ENCODE assay signal across 21 cellular contexts in genomic region chr1:64171226-64171625, GRCh38. TPM values are rescaled to one million over a fixed set of nuclear protein-coding genes. Genes with fewer than 3 reads are reported as not detected.
A peak's percentile ranks its signal among the peaks of the same experiment; 100 is the strongest.
DNase-seq lines count a peak whose midpoint lies in the region; ATAC-seq and TF ChIP-seq lines count a peak whose summit lies in the region.
"Not testable (repeated sequence)": the region's sequence is repeated elsewhere in the genome, so short reads cannot be mapped to it uniquely, and the experiment has no call there.
"Had no signal": no experiment of that assay in that cellular context is flagged by ENCODE, and none has a peak within 500 bp of the region (broad histone marks: within the 10 kb centered on the region; RNA-seq: fewer than 3 reads in every experiment).

No MANE protein-coding gene starts in this region.

- ATAC-seq in GM21717 (IDR thresholded peaks at IDR 0.05; ENCODE audit: unreplicated experiment), result peak; percentile 12
- peak in 1 of 2 donors; percentile 8 for ATAC-seq in activated T-cell treated with anti-CD3 and anti-CD28 coated beads, Interleukin-2, amount 50 U/mL, for 72 hours (replicated peaks in 1 of 2)

- not testable (repeated sequence) for H4K5ac ChIP-seq in mesendoderm (ENCODE audit: low read length)

- POLR2A ChIA-PET in PC-9 (lab: Charles Lee; ENCODE audit: unreplicated experiment), result interaction anchor here (0.6 kb wide), 1 partner anchor 269 kb away, joined by 3 read pairs; no protein-coding TSS in a partner anchor

- peak overlapping the region; percentile 11 for H2BK5ac ChIP-seq in mesendoderm (ENCODE audit: low read length)

- H3K4me3 ChIP-seq in HL-60 (replicated peaks; ENCODE audit: insufficient read depth, low read length); mesendoderm (ENCODE audit: low read length): not testable (repeated sequence)
- peak overlapping the region; percentile 22; the same call in 1 of the 2 replicates for H3K4me3 ChIP-seq in PC-9

- not testable (repeated sequence) for H3K27me3 ChIP-seq in HL-60 (ENCODE audit: insufficient read depth, poor library complexity, severe bottlenecking); PC-9 (ENCODE audit: insufficient read depth, low read depth); mesendoderm (ENCODE audit: insufficient read depth, low read length, poor library complexity)

- not testable (repeated sequence) for H3K9ac ChIP-seq in mesendoderm (ENCODE audit: low read length)

- H3K79me2 ChIP-seq in PC-9 (ENCODE audit: low read depth); mesendoderm (ENCODE audit: control insufficient read depth, insufficient read depth, low read length): not testable (repeated sequence)

- H2AK5ac ChIP-seq in mesendoderm (ENCODE audit: low read length), result not testable (repeated sequence)

- peak overlapping the region; percentile 78 for H3K18ac ChIP-seq in mesendoderm (ENCODE audit: low read length)

- not testable (repeated sequence) for H3K23ac ChIP-seq in mesendoderm (ENCODE audit: low read length)

- not testable (repeated sequence) for H2BK15ac ChIP-seq in mesendoderm (replicated peaks; ENCODE audit: low read depth)

- peaks cover 11% of the 10 kb centered on the region for H3K36me3 ChIP-seq in PC-9 (ENCODE audit: low read depth)
- not testable (repeated sequence) for H3K36me3 ChIP-seq in mesendoderm (ENCODE audit: control insufficient read depth, insufficient read depth, low read length)

- intact Hi-C loops in PC-9 (cut with micrococcal nuclease; ENCODE audit: unreplicated experiment), result loop anchor here (1.0 kb wide), 1 partner anchor 251 kb away; no protein-coding TSS in a partner anchor

- not testable (repeated sequence) for TF ChIP-seq CTCF in C4-2B (conservative IDR thresholded peaks at IDR 0.05); HL-60 (IDR thresholded peaks at IDR 0.05; ENCODE audit: insufficient read depth, low read length); PC-9 (conservative IDR thresholded peaks at IDR 0.05); chondrocyte (IDR thresholded peaks at IDR 0.05); type B pancreatic cell (conservative IDR thresholded peaks at IDR 0.05)

- H3K4me1 ChIP-seq in PC-9 (replicated peaks; ENCODE audit: insufficient read depth), result peaks cover 47% of the 10 kb centered on the region
- peaks cover 12% of the 10 kb centered on the region for H3K4me1 ChIP-seq in mesendoderm (ENCODE audit: control insufficient read depth, low read depth, low read length)

- H3K4me1 Mint-ChIP-seq in activated T-cell treated with anti-CD3 and anti-CD28 coated beads, Interleukin-2, amount 50 U/mL, for 72 hours (ENCODE audit: low read depth), result peaks cover 24% of the 10 kb centered on the region
- peaks cover 48% of the 10 kb centered on the region for H3K4me1 Mint-ChIP-seq in chondrocyte (ENCODE audit: low read depth)
- peaks cover 33% of the 10 kb centered on the region for H3K4me1 Mint-ChIP-seq in type B pancreatic cell (ENCODE audit: unreplicated experiment)

- H3K4me3 Mint-ChIP-seq in activated T-cell treated with anti-CD3 and anti-CD28 coated beads, Interleukin-2, amount 50 U/mL, for 72 hours, result peak overlapping the region; percentile 6 to 67
- not testable (repeated sequence) for H3K4me3 Mint-ChIP-seq in chondrocyte (ENCODE audit: unreplicated experiment); type B pancreatic cell

- H4K20me1 ChIP-seq in PC-9 (ENCODE audit: insufficient read depth), result not testable (repeated sequence)

- not testable (repeated sequence) for H2AFZ ChIP-seq in PC-9

- CTCF ChIA-PET in PC-9 (lab: Charles Lee), result not testable (repeated sequence)

- H3K79me1 ChIP-seq in mesendoderm (ENCODE audit: low read length), result not testable (repeated sequence)

- not testable (repeated sequence) for DNase-seq in HL-60 (ENCODE audit: low read depth in 1 of 2, low spot score in 1 of 2); activated T-cell treated with anti-CD3 and anti-CD28 coated beads, Interleukin-2, amount 50 U/mL, for 72 hours; chondrocyte (ENCODE audit: low spot score); mesendoderm; type B pancreatic cell (ENCODE audit: extremely low spot score, unreplicated experiment)
- DNase-seq in PC-9, result peak in 1 of 2 experiments; percentile 39

- WGBS in mesendoderm (ENCODE audit: extremely low coverage, insufficient coverage, low lambda C conversion rate), result no CpG with 5 or more reads among the region's 3 CpGs

- H3K9me3 ChIP-seq in PC-9 (ENCODE audit: insufficient read depth, low read depth), result not testable (repeated sequence)

- H3K56ac ChIP-seq in mesendoderm (ENCODE audit: low read length), result peak overlapping the region; percentile 29

- not testable (repeated sequence) for H3K27ac Mint-ChIP-seq in activated T-cell treated with anti-CD3 and anti-CD28 coated beads, Interleukin-2, amount 50 U/mL, for 72 hours
- peak overlapping the region; percentile 83 for H3K27ac Mint-ChIP-seq in chondrocyte (ENCODE audit: unreplicated experiment)
- H3K27ac Mint-ChIP-seq in type B pancreatic cell, result peak overlapping the region; percentile 48

- peak overlapping the region; percentile 75; the same call in 1 of the 2 replicates for H3K27ac ChIP-seq in C4-2B
- 0 out of 2 replicates have a peak overlapping the region, but pooled peaks have one; percentile 8 for H3K27ac ChIP-seq in HL-60 (replicated peaks)
- H3K27ac ChIP-seq in PC-9, result peak overlapping the region; percentile 97
- peak overlapping the region; percentile 51 for H3K27ac ChIP-seq in mesendoderm (ENCODE audit: low read depth, low read length)

- H3K27me3 Mint-ChIP-seq in activated T-cell treated with anti-CD3 and anti-CD28 coated beads, Interleukin-2, amount 50 U/mL, for 72 hours (ENCODE audit: low read depth), result peaks cover 67% of the 10 kb centered on the region
- H3K27me3 Mint-ChIP-seq in chondrocyte (ENCODE audit: low read depth); type B pancreatic cell: not testable (repeated sequence)

- BruUV-seq in PC-9 (replicated peaks; lab: Mats Ljungman, UMichigan), result not testable (repeated sequence)

- H3K36me3 Mint-ChIP-seq in activated T-cell treated with anti-CD3 and anti-CD28 coated beads, Interleukin-2, amount 50 U/mL, for 72 hours (ENCODE audit: insufficient read depth in 2 of 2), result not testable (repeated sequence)
- peaks cover 49% of the 10 kb centered on the region for H3K36me3 Mint-ChIP-seq in chondrocyte (ENCODE audit: low read depth)
- H3K36me3 Mint-ChIP-seq in type B pancreatic cell, result peaks cover 44% of the 10 kb centered on the region

- H3K4ac ChIP-seq in mesendoderm (ENCODE audit: low read depth, low read length), result peak overlapping the region; percentile 78

- not testable (repeated sequence) for H2BK120ac ChIP-seq in mesendoderm (ENCODE audit: low read depth, low read length)

- H3K9me3 Mint-ChIP-seq in activated T-cell treated with anti-CD3 and anti-CD28 coated beads, Interleukin-2, amount 50 U/mL, for 72 hours; chondrocyte (ENCODE audit: low read depth): not testable (repeated sequence)
- H3K9me3 Mint-ChIP-seq in type B pancreatic cell, result peaks cover 11% of the 10 kb centered on the region

- peaks cover 34% of the 10 kb centered on the region for H3F3A ChIP-seq in PC-9 (ENCODE audit: insufficient read depth, low read depth)

- H4K8ac ChIP-seq in mesendoderm (ENCODE audit: low read depth, low read length), result not testable (repeated sequence)

- H3K9me2 ChIP-seq in PC-9 (ENCODE audit: insufficient read depth), result not testable (repeated sequence)

- H3K4me2 ChIP-seq in PC-9, result peak overlapping the region; percentile 79
- not testable (repeated sequence) for H3K4me2 ChIP-seq in mesendoderm (ENCODE audit: low read length)

RNA-seq across cellular contexts. Expression of gene UBE2U, which starts 32.2 kb away (rescaled TPM):
- total RNA-seq in PC-9 (2021) (not detected in 2 replicates), chondrocyte (0.27 TPM in 1 of 3 replicates, not detected in the others), type B pancreatic cell (ENCODE audit: low replicate concordance) (not detected in 2 replicates)
- total RNA-seq in activated T-cell treated with anti-CD3 and anti-CD28 coated beads, Interleukin-2, amount 50 U/mL, for 72 hours, result not detected
- polyA plus RNA-seq in mesendoderm (2013, experiment 1 of 2), result not detected
- polyA plus RNA-seq in mesendoderm (2013, experiment 2 of 2), result not detected
- total RNA-seq: activated CD8-positive, alpha-beta T cell treated with anti-CD3 and anti-CD28 coated beads for 36 hours; activated naive CD8-positive, alpha-beta T cell treated with anti-CD3 and anti-CD28 coated beads, Interleukin-2, amount 10 ng/mL, durations not matched to agents 7 days and 5 days; glomerular endothelial cell; H1; HT-29; liver; mucosa of descending colon; natural killer cell treated with Interleukin-12 subunit alpha and Interleukin-12 subunit beta and Interleukin-15 and Interleukin-18, amount 100 ng/mL, for 72 hours; ovary; SK-MEL-5; stomach had no signal
- polyA plus RNA-seq: CD14-positive monocyte, H1, liver, ovary, small intestine had no signal

Comparison
In these comparisons a context has a peak if more than half of its experiments do, and no peak if none do; other contexts are left out.
1. H3K27ac ChIP-seq: peak in every context shown above with its lines; median percentile 97 in PC-9; 75 in C4-2B; 51 in mesendoderm; 8 in HL-60.